ENCODE assay signal across 26 cellular contexts in genomic region chr5:163409384-163409783, GRCh38.
"Had no signal": no experiment of that assay in that cellular context is flagged by ENCODE, and none has a peak within 500 bp of the region (broad histone marks: within the 10 kb centered on the region; RNA-seq: fewer than 3 reads in every experiment).

No MANE protein-coding gene starts in this region.

- H3K79me2 ChIP-seq: parathyroid adenoma had no signal

- H3K27ac ChIP-seq: brain microvascular endothelial cell, gastrocnemius medialis, neural progenitor cell, parathyroid adenoma, spleen, suprapubic skin, uterus had no signal

- H3K9me3 ChIP-seq: gastrocnemius medialis, spleen, suprapubic skin, uterus had no signal

- H3K4me2 ChIP-seq: neural progenitor cell had no signal

- H3K4me3 ChIP-seq: gastrocnemius medialis, neural progenitor cell, spleen, suprapubic skin, uterus had no signal

- H3K4me1 ChIP-seq: neural progenitor cell, parathyroid adenoma had no signal

- H3K36me3 ChIP-seq: brain microvascular endothelial cell, gastrocnemius medialis, neural progenitor cell, spleen, suprapubic skin, uterus had no signal

- H2AFZ ChIP-seq: neural progenitor cell, parathyroid adenoma had no signal

- H3K9me3 Mint-ChIP-seq: activated CD4-positive, alpha-beta memory T cell treated with anti-CD3 and anti-CD28 coated beads, Interleukin-2, amount 10 ng/mL, durations not matched to agents 7 days and 5 days; activated CD4-positive, alpha-beta T cell treated with anti-CD3 and anti-CD28 coated beads, Interleukin-2, amount 10 ng/mL, durations not matched to agents 7 days and 5 days; activated naive CD4-positive, alpha-beta T cell treated with anti-CD3 and anti-CD28 coated beads, Interleukin-2, amount 10 ng/mL, durations not matched to agents 7 days and 5 days; activated naive CD8-positive, alpha-beta T cell treated with anti-CD3 and anti-CD28 coated beads, Interleukin-2, amount 10 ng/mL, durations not matched to agents 7 days and 5 days; activated T-cell treated with anti-CD3 and anti-CD28 coated beads, Interleukin-2, amount 50 U/mL, for 24 hours; natural killer cell; neural progenitor cell; T-helper 1 cell treated with Interleukin-12 subunit alpha and Interleukin-12 subunit beta and Interleukin-4 antibody, amounts not matched to agents 30 μg/mL and 1 μg/mL, for 36 hours had no signal

- H3K36me3 Mint-ChIP-seq: activated naive CD4-positive, alpha-beta T cell treated with anti-CD3 and anti-CD28 coated beads, Interleukin-2, amount 10 ng/mL, durations not matched to agents 7 days and 5 days; activated naive CD8-positive, alpha-beta T cell treated with anti-CD3 and anti-CD28 coated beads, Interleukin-2, amount 10 ng/mL, durations not matched to agents 7 days and 5 days; natural killer cell; neural progenitor cell had no signal

- H3K4me3 Mint-ChIP-seq: activated CD4-positive, alpha-beta memory T cell treated with anti-CD3 and anti-CD28 coated beads, Interleukin-2, amount 10 ng/mL, durations not matched to agents 7 days and 5 days; activated CD4-positive, alpha-beta T cell treated with anti-CD3 and anti-CD28 coated beads, Interleukin-2, amount 10 ng/mL, durations not matched to agents 7 days and 5 days; activated naive CD4-positive, alpha-beta T cell treated with anti-CD3 and anti-CD28 coated beads, Interleukin-2, amount 10 ng/mL, durations not matched to agents 7 days and 5 days; activated naive CD8-positive, alpha-beta T cell treated with anti-CD3 and anti-CD28 coated beads, Interleukin-2, amount 10 ng/mL, durations not matched to agents 7 days and 5 days; activated T-cell treated with anti-CD3 and anti-CD28 coated beads, Interleukin-2, amount 50 U/mL, for 24 hours; natural killer cell; neural progenitor cell; T-helper 1 cell treated with Interleukin-12 subunit alpha and Interleukin-12 subunit beta and Interleukin-4 antibody, amounts not matched to agents 30 μg/mL and 1 μg/mL, for 36 hours had no signal

- H3K27ac Mint-ChIP-seq: activated CD4-positive, alpha-beta memory T cell treated with anti-CD3 and anti-CD28 coated beads, Interleukin-2, amount 10 ng/mL, durations not matched to agents 7 days and 5 days; activated CD4-positive, alpha-beta T cell treated with anti-CD3 and anti-CD28 coated beads, Interleukin-2, amount 10 ng/mL, durations not matched to agents 7 days and 5 days; activated naive CD4-positive, alpha-beta T cell treated with anti-CD3 and anti-CD28 coated beads, Interleukin-2, amount 10 ng/mL, durations not matched to agents 7 days and 5 days; activated naive CD8-positive, alpha-beta T cell treated with anti-CD3 and anti-CD28 coated beads, Interleukin-2, amount 10 ng/mL, durations not matched to agents 7 days and 5 days; activated T-cell treated with anti-CD3 and anti-CD28 coated beads, Interleukin-2, amount 50 U/mL, for 24 hours; natural killer cell; neural progenitor cell had no signal

- DNase-seq: activated CD4-positive, alpha-beta memory T cell treated with anti-CD3 and anti-CD28 coated beads, Interleukin-2, amount 10 ng/mL, durations not matched to agents 7 days and 5 days; activated CD4-positive, alpha-beta T cell treated with anti-CD3 and anti-CD28 coated beads for 1 hour; activated CD4-positive, alpha-beta T cell treated with anti-CD3 and anti-CD28 coated beads, Interleukin-2, amount 10 ng/mL, durations not matched to agents 7 days and 5 days; activated CD8-positive, alpha-beta memory T cell treated with anti-CD3 and anti-CD28 coated beads, Interleukin-2, amount 50 U/mL, for 48 hours; activated gamma-delta T cell; activated naive CD4-positive, alpha-beta T cell treated with anti-CD3 and anti-CD28 coated beads, Interleukin-2, amount 10 ng/mL, durations not matched to agents 7 days and 5 days; activated naive CD8-positive, alpha-beta T cell treated with anti-CD3 and anti-CD28 coated beads, Interleukin-2, amount 10 ng/mL, durations not matched to agents 7 days and 5 days; activated T-cell treated with anti-CD3 and anti-CD28 coated beads, Interleukin-2, amount 50 U/mL, for 24 hours; amniotic stem cell; brain microvascular endothelial cell; central memory CD4-positive, alpha-beta T cell; gastrocnemius medialis; glutamatergic neuron; left cardiac atrium; midbrain; natural killer cell; occipital lobe; right cardiac atrium; spleen; stimulated activated naive CD4-positive, alpha-beta T cell; T1000; uterus had no signal

- H3K27me3 ChIP-seq: brain microvascular endothelial cell, neural progenitor cell, suprapubic skin, uterus had no signal

- H3K4me1 Mint-ChIP-seq: activated naive CD4-positive, alpha-beta T cell treated with anti-CD3 and anti-CD28 coated beads, Interleukin-2, amount 10 ng/mL, durations not matched to agents 7 days and 5 days had no signal
